8 cellular contexts compared by ENCODE assay signal in the genomic region with DNA sequence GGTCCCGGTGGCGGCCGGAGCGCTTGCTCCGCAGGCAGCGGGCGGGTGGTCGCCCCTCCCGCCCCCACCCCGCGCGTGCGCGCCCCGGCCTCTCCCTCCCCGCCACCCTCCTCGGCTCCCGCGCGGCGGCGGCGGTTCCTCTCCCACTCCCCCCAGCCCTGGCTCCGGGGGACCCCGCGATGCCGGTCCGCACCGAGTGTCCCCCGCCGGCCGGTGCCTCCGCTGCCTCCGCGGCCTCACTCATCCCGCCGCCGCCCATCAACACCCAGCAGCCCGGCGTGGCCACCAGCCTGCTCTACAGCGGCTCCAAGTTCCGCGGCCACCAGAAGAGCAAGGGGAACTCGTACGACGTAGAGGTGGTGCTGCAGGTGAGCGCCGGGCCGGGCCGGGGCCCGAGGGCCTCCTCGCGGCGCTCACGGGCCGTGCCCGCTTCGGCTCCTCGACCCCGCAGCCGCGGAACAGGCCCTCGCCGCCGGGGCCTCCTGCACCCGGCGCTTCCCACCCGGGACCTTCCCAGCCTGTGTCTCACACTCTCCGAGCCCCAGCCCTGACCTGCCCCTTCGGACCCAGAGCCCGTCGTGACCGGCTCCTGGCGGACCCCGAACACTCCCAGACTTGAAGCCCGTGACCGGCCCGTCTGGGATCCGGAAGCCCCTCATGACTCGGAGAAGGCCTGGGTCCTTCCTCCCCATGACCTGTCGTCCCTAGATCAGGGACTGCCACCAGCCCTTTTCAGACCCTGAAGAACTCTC. TPM values are rescaled to one million over a fixed set of nuclear protein-coding genes. Genes with fewer than 3 reads are reported as not detected.
DNase-seq lines count a peak whose midpoint lies in the region; ATAC-seq and TF ChIP-seq lines count a peak whose summit lies in the region.

No MANE protein-coding gene starts in this region.

- peak overlapping the region; percentile 88 for H3K27ac Mint-ChIP-seq in activated T-cell treated with anti-CD3 and anti-CD28 coated beads, Interleukin-2, amount 50 U/mL, for 72 hours
- peak overlapping the region; percentile 96 for H3K27ac Mint-ChIP-seq in progenitor cell of endocrine pancreas

- H3K9me3 Mint-ChIP-seq in activated T-cell treated with anti-CD3 and anti-CD28 coated beads, Interleukin-2, amount 50 U/mL, for 72 hours, result no peaks in the 10 kb centered on the region
- H3K9me3 Mint-ChIP-seq in progenitor cell of endocrine pancreas (ENCODE audit: low read depth), result no peaks in the 10 kb centered on the region

- H3K4me1 ChIP-seq in cardiac muscle cell (ENCODE audit: low read depth), result peaks cover 12% of the 10 kb centered on the region

- H3K4me3 Mint-ChIP-seq in activated T-cell treated with anti-CD3 and anti-CD28 coated beads, Interleukin-2, amount 50 U/mL, for 72 hours, result peak overlapping the region; percentile 82 to 96
- H3K4me3 Mint-ChIP-seq in progenitor cell of endocrine pancreas (ENCODE audit: low read depth), result peak overlapping the region; percentile 98

- peak; percentile 28 for ATAC-seq in GM19463 (IDR thresholded peaks at IDR 0.05; ENCODE audit: unreplicated experiment)
- ATAC-seq in HG03521 (IDR thresholded peaks at IDR 0.05; ENCODE audit: unreplicated experiment), result peak; percentile 4
- peak; percentile 35 for ATAC-seq in activated T-cell treated with anti-CD3 and anti-CD28 coated beads, Interleukin-2, amount 50 U/mL, for 72 hours (replicated peaks in 1 of 2)

- H3K36me3 ChIP-seq in cardiac muscle cell, result no peaks in the 10 kb centered on the region

- H3K27ac ChIP-seq in cardiac muscle cell, result peak overlapping the region; percentile 2

- TF ChIP-seq CTCF in cardiac muscle cell (IDR thresholded peaks at IDR 0.05; ENCODE audit: low read depth, low read length), result no peak
- TF ChIP-seq CTCF in progenitor cell of endocrine pancreas (IDR thresholded peaks at IDR 0.05; ENCODE audit: unreplicated experiment), result no peak

- DNase-seq in EL, result peak; percentile 40
- peak; percentile 51 to 58 for DNase-seq in activated T-cell treated with anti-CD3 and anti-CD28 coated beads, Interleukin-2, amount 50 U/mL, for 72 hours
- peak; percentile 25 to 68 for DNase-seq in cardiac muscle cell (ENCODE audit: low read depth in 1 of 2, low spot score in 1 of 2)
- peak; percentile 39 for DNase-seq in progenitor cell of endocrine pancreas (ENCODE audit: low spot score, unreplicated experiment)
- no peak for DNase-seq in NCI-H446 (lab: John Stamatoyannopoulos, UW)
- no peak for DNase-seq in cerebellar nuclear complex (lab: John Stamatoyannopoulos, UW)

- peaks cover 8 to 15% of the 10 kb centered on the region in 2 donors for H3K36me3 Mint-ChIP-seq in activated T-cell treated with anti-CD3 and anti-CD28 coated beads, Interleukin-2, amount 50 U/mL, for 72 hours (ENCODE audit: insufficient read depth in 2 of 2)
- no peaks in the 10 kb centered on the region for H3K36me3 Mint-ChIP-seq in progenitor cell of endocrine pancreas (ENCODE audit: insufficient read depth)

- H3K27me3 ChIP-seq in cardiac muscle cell, result no peaks in the 10 kb centered on the region

- no peaks in the 10 kb centered on the region for H3K9me3 ChIP-seq in cardiac muscle cell (ENCODE audit: low read depth)

- H3K27me3 Mint-ChIP-seq in activated T-cell treated with anti-CD3 and anti-CD28 coated beads, Interleukin-2, amount 50 U/mL, for 72 hours (ENCODE audit: low read depth), result no peaks in the 10 kb centered on the region
- H3K27me3 Mint-ChIP-seq in progenitor cell of endocrine pancreas, result peaks cover 6% of the 10 kb centered on the region

- H3K4me1 Mint-ChIP-seq in activated T-cell treated with anti-CD3 and anti-CD28 coated beads, Interleukin-2, amount 50 U/mL, for 72 hours (ENCODE audit: low read depth), result peaks cover 46% of the 10 kb centered on the region
- H3K4me1 Mint-ChIP-seq in progenitor cell of endocrine pancreas (ENCODE audit: low read depth), result peaks cover 43% of the 10 kb centered on the region

- peak overlapping the region; percentile 77 for H3K4me3 ChIP-seq in cardiac muscle cell

RNA-seq across cellular contexts. Expression of gene GID4, which starts 0.5 kb away (rescaled TPM):
- total RNA-seq in activated T-cell treated with anti-CD3 and anti-CD28 coated beads, Interleukin-2, amount 50 U/mL, for 72 hours, result 10 to 100 TPM in 1 of 2 donors, 1 to 10 TPM in 1; 9.7 to 11.0 TPM
- total RNA-seq in cardiac muscle cell (9.8 and 10.7 TPM in 2 replicates), progenitor cell of endocrine pancreas (10.2 and 12.1 TPM in 2 replicates)
- 9.9 and 12.7 TPM in 2 replicates for polyA plus RNA-seq in cardiac muscle cell

RNA-seq across cellular contexts. Expression of gene ATPAF2, which starts 0.7 kb away (rescaled TPM):
- 10 to 100 TPM; 25.8 to 28.7 TPM for total RNA-seq in activated T-cell treated with anti-CD3 and anti-CD28 coated beads, Interleukin-2, amount 50 U/mL, for 72 hours
- total RNA-seq in cardiac muscle cell (36.0 and 49.4 TPM in 2 replicates), progenitor cell of endocrine pancreas (25.3 and 31.5 TPM in 2 replicates)
- 40.3 and 49.9 TPM in 2 replicates for polyA plus RNA-seq in cardiac muscle cell

RNA-seq across cellular contexts. Expression of gene DRG2, which starts 48.0 kb away (rescaled TPM):
- 10 to 100 TPM; 44.1 to 53.6 TPM for total RNA-seq in activated T-cell treated with anti-CD3 and anti-CD28 coated beads, Interleukin-2, amount 50 U/mL, for 72 hours
- 48.1 and 49.5 TPM in 2 replicates for total RNA-seq in cardiac muscle cell
- 44.8 and 49.7 TPM in 2 replicates for polyA plus RNA-seq in cardiac muscle cell
- total RNA-seq in progenitor cell of endocrine pancreas, result 42.9 and 49.3 TPM in 2 replicates

Comparison
In these comparisons a context has a peak if more than half of its experiments do, and no peak if none do; other contexts are left out.
1. DNase-seq: peak in EL (single experiment), activated T-cell treated with anti-CD3 and anti-CD28 coated beads, Interleukin-2, amount 50 U/mL, for 72 hours (2 of 2), cardiac muscle cell (2 of 2) and progenitor cell of endocrine pancreas (single experiment); none in NCI-H446 (0 of 2) and cerebellar nuclear complex (0 of 2).
2. Peak in every context shown above with its lines, with median percentiles within 50 percentile points of each other: ATAC-seq.